Comparison of ENCODE assay signal across 9 cellular contexts in genomic region chr6:42727627-42728026, GRCh38. TPM values are rescaled to one million over a fixed set of nuclear protein-coding genes. Genes with fewer than 3 reads are reported as not detected.
A peak's percentile ranks its signal among the peaks of the same experiment; 100 is the strongest.
DNase-seq lines count a peak whose midpoint lies in the region; ATAC-seq lines count a peak whose summit lies in the region.
"Had no signal": no experiment of that assay in that cellular context is flagged by ENCODE, and none has a peak within 500 bp of the region (broad histone marks: within the 10 kb centered on the region; RNA-seq: fewer than 3 reads in every experiment).

No MANE protein-coding gene starts in this region.

- in situ Hi-C loops in GM23248 (cut with MboI): no loop called here

- no peaks in the 10 kb centered on the region for H3K36me3 ChIP-seq in GM23248 (ENCODE audit: low read depth)

- no peaks in the 10 kb centered on the region for H3K9me2 ChIP-seq in GM23248 (ENCODE audit: insufficient read depth)

- H3K27ac Mint-ChIP-seq in activated naive CD8-positive, alpha-beta T cell treated with anti-CD3 and anti-CD28 coated beads for 36 hours: peak overlapping the region; percentile 54
- peak overlapping the region; percentile 95 for H3K27ac Mint-ChIP-seq in stimulated activated effector memory CD8-positive, alpha-beta T cell treated with anti-CD3 and anti-CD28 coated beads, Interleukin-12 subunit alpha, Interleukin-12 subunit beta, amount 100 ng/mL, for 72 hours

- peaks cover 3% of the 10 kb centered on the region for H3K36me3 Mint-ChIP-seq in activated naive CD8-positive, alpha-beta T cell treated with anti-CD3 and anti-CD28 coated beads for 36 hours
- no peaks in the 10 kb centered on the region for H3K36me3 Mint-ChIP-seq in stimulated activated effector memory CD8-positive, alpha-beta T cell treated with anti-CD3 and anti-CD28 coated beads, Interleukin-12 subunit alpha, Interleukin-12 subunit beta, amount 100 ng/mL, for 72 hours

- no peaks in the 10 kb centered on the region for H3K27me3 ChIP-seq in GM23248 (replicated peaks; ENCODE audit: insufficient read depth)

- peaks cover 13% of the 10 kb centered on the region for H3F3A ChIP-seq in GM23248 (ENCODE audit: insufficient read depth)

- H4K20me1 ChIP-seq in GM23248 (ENCODE audit: insufficient read depth): no peaks in the 10 kb centered on the region

- peaks cover 1% of the 10 kb centered on the region for H3K9me3 Mint-ChIP-seq in activated naive CD8-positive, alpha-beta T cell treated with anti-CD3 and anti-CD28 coated beads for 36 hours
- H3K9me3 Mint-ChIP-seq in stimulated activated effector memory CD8-positive, alpha-beta T cell treated with anti-CD3 and anti-CD28 coated beads, Interleukin-12 subunit alpha, Interleukin-12 subunit beta, amount 100 ng/mL, for 72 hours: no peaks in the 10 kb centered on the region

- peak; percentile 38 for ATAC-seq in left ventricle myocardium superior
- no peak for ATAC-seq in stimulated activated effector memory CD8-positive, alpha-beta T cell treated with anti-CD3 and anti-CD28 coated beads, Interleukin-12 subunit alpha, Interleukin-12 subunit beta, amount 100 ng/mL, for 72 hours
- ATAC-seq in HG03139 (IDR thresholded peaks at IDR 0.05; ENCODE audit: unreplicated experiment): no peak
- no peak for ATAC-seq in GM21526 (IDR thresholded peaks at IDR 0.05; ENCODE audit: low FRiP score, unreplicated experiment)

- intact Hi-C loops in left ventricle myocardium superior (cut with micrococcal nuclease): loop anchor here (10.0 kb wide), 1 partner anchor 63 kb away; no protein-coding TSS in a partner anchor

- no peaks in the 10 kb centered on the region for H3K9me3 ChIP-seq in GM23248 (ENCODE audit: low read depth)

- peaks cover 3% of the 10 kb centered on the region for H3K27me3 Mint-ChIP-seq in activated naive CD8-positive, alpha-beta T cell treated with anti-CD3 and anti-CD28 coated beads for 36 hours

- peaks cover 24% of the 10 kb centered on the region for H3K4me1 ChIP-seq in GM23248 (ENCODE audit: insufficient read depth)

- 8 to 14% methylated on average over 17 to 20 of the region's 22 CpGs for WGBS in GM23248 (ENCODE audit: low coverage in 1 of 2, low lambda C conversion rate in 2 of 2, missing lambda C conversion rate in 2 of 2), 2 experiments

- DNase-seq in GM23248 (peak; percentile 47), left ventricle myocardium superior (peak; percentile 38), activated gamma-delta T cell (lab: John Stamatoyannopoulos, UW) (no peak)
- DNase-seq in activated naive CD8-positive, alpha-beta T cell treated with anti-CD3 and anti-CD28 coated beads for 36 hours: no peak
- no peak for DNase-seq in stimulated activated effector memory CD8-positive, alpha-beta T cell treated with anti-CD3 and anti-CD28 coated beads, Interleukin-12 subunit alpha, Interleukin-12 subunit beta, amount 100 ng/mL, for 72 hours (ENCODE audit: low spot score in 2 of 2)
- DNase-seq: NCI-H526 treated with DMSO at 0.1 percent for 48 hours had no signal

- peak overlapping the region; percentile 46 for H3K4me3 Mint-ChIP-seq in activated naive CD8-positive, alpha-beta T cell treated with anti-CD3 and anti-CD28 coated beads for 36 hours
- H3K4me3 Mint-ChIP-seq in stimulated activated effector memory CD8-positive, alpha-beta T cell treated with anti-CD3 and anti-CD28 coated beads, Interleukin-12 subunit alpha, Interleukin-12 subunit beta, amount 100 ng/mL, for 72 hours: peak overlapping the region; percentile 74

- 0 out of 2 replicates have a peak, but pooled peaks cover 7% of the 10 kb centered on the region for H3K79me2 ChIP-seq in GM23248 (ENCODE audit: insufficient read depth)

- peak overlapping the region; percentile 71 for H3K4me3 ChIP-seq in GM23248

- H2AFZ ChIP-seq in GM23248: peak overlapping the region; percentile 95

- H3K4me1 Mint-ChIP-seq in activated naive CD8-positive, alpha-beta T cell treated with anti-CD3 and anti-CD28 coated beads for 36 hours: peaks cover 16% of the 10 kb centered on the region
- H3K4me1 Mint-ChIP-seq in stimulated activated effector memory CD8-positive, alpha-beta T cell treated with anti-CD3 and anti-CD28 coated beads, Interleukin-12 subunit alpha, Interleukin-12 subunit beta, amount 100 ng/mL, for 72 hours: peaks cover 23% of the 10 kb centered on the region

- H3K27ac ChIP-seq in GM23248: peak overlapping the region; percentile 91

- H3K4me2 ChIP-seq in GM23248 (ENCODE audit: unreplicated experiment): peak overlapping the region; percentile 89

- H3K9ac ChIP-seq in GM23248: peak overlapping the region; percentile 81

RNA-seq across cellular contexts. Expression of gene PRPH2, which starts 5.2 kb away (rescaled TPM):
- 1.5 TPM in 2 replicates for total RNA-seq in GM23248 (2014; rRNA removed; shearing (Covaris generic))
- 1.7 and 2.3 TPM in 2 replicates for polyA plus RNA-seq in GM23248 (2016; fragmentation: Nextera tagmentation; extraction: Ambion mirVana)
- total RNA-seq in activated naive CD8-positive, alpha-beta T cell treated with anti-CD3 and anti-CD28 coated beads for 36 hours: under 1 TPM in 1 of 2 experiments, not detected in 1; 0.06 TPM
- 0.47 TPM for total RNA-seq in left ventricle myocardium superior
- total RNA-seq: T-helper 1 cell treated with Interleukin-12 subunit alpha and Interleukin-12 subunit beta and Interleukin-4 antibody, amounts not matched to agents 30 ng/mL and 1 ng/mL, for 36 hours had no signal

RNA-seq across cellular contexts. Expression of gene TBCC, which starts 18.3 kb away (rescaled TPM):
- total RNA-seq in GM23248 (2014; rRNA removed; shearing (Covaris generic)): 36.9 and 37.3 TPM in 2 replicates
- polyA plus RNA-seq in GM23248 (2016; fragmentation: Nextera tagmentation; extraction: Ambion mirVana): 35.0 and 38.3 TPM in 2 replicates
- 10 to 100 TPM; 16.8 to 18.3 TPM for total RNA-seq in activated naive CD8-positive, alpha-beta T cell treated with anti-CD3 and anti-CD28 coated beads for 36 hours
- 10.6 TPM for total RNA-seq in left ventricle myocardium superior

RNA-seq across cellular contexts. Expression of gene BICRAL, which starts 54.2 kb away (rescaled TPM):
- total RNA-seq in GM23248 (2014; rRNA removed; shearing (Covaris generic)): 5.4 and 5.7 TPM in 2 replicates
- polyA plus RNA-seq in GM23248 (2016; fragmentation: Nextera tagmentation; extraction: Ambion mirVana): 2.4 and 2.5 TPM in 2 replicates
- 10 to 100 TPM; 10.6 to 10.7 TPM for total RNA-seq in activated naive CD8-positive, alpha-beta T cell treated with anti-CD3 and anti-CD28 coated beads for 36 hours
- 13.0 TPM for total RNA-seq in left ventricle myocardium superior

Comparison
In these comparisons a context has a peak if more than half of its experiments do, and no peak if none do; other contexts are left out.
1. DNase-seq: peak in GM23248 (single experiment) and left ventricle myocardium superior (single experiment); none in activated naive CD8-positive, alpha-beta T cell treated with anti-CD3 and anti-CD28 coated beads for 36 hours (single experiment), stimulated activated effector memory CD8-positive, alpha-beta T cell treated with anti-CD3 and anti-CD28 coated beads, Interleukin-12 subunit alpha, Interleukin-12 subunit beta, amount 100 ng/mL, for 72 hours (0 of 2) and activated gamma-delta T cell (single experiment).